In genomic region chr10:100562008-100562672, GRCh38 we compare ENCODE assay signal across 7 cellular contexts. TPM values are rescaled to one million over a fixed set of nuclear protein-coding genes. Genes with fewer than 3 reads are reported as not detected.
A peak's percentile ranks its signal among the peaks of the same experiment; 100 is the strongest.
DNase-seq lines count a peak whose midpoint lies in the region; ATAC-seq and TF ChIP-seq lines count a peak whose summit lies in the region.

No MANE protein-coding gene starts in this region.

- H3K36me3 ChIP-seq in SK-N-SH (replicated peaks in 1 of 2; ENCODE audit: control insufficient read depth in 1 of 2, insufficient read depth in 2 of 2, low read length in 1 of 2) (peaks cover 3 to 5% of the 10 kb centered on the region in 2 experiments), heart right ventricle (peaks cover 0 to 31% (median 0%) of the 10 kb centered on the region in 9 donors)

- no peaks in the 10 kb centered on the region; a peak in 1 of 4 replicates for H3K4me1 ChIP-seq in SK-N-SH (ENCODE audit: control insufficient read depth in 1 of 2, insufficient read depth in 2 of 2, low read depth in 1 of 2, low read length in 1 of 2)
- H3K4me1 ChIP-seq in heart right ventricle: peaks cover 0 to 15% (median 12%) of the 10 kb centered on the region in 9 donors

- H3K4me3 ChIP-seq in SK-N-SH (ENCODE audit: low read depth in 2 of 2, low read length in 1 of 2): no peak overlapping the region; a peak in 1 of 4 replicates
- peak overlapping the region in 5 of 10 donors; percentile 8 to 24 (median 14) for H3K4me3 ChIP-seq in heart right ventricle

- DNase-seq in GM13977 (ENCODE audit: low spot score) (peak; percentile 89), SK-N-SH (peak; percentile 94), heart right ventricle (peak; percentile 17 to 62), retina (peak; percentile 92)
- DNase-seq in activated naive CD8-positive, alpha-beta T cell treated with anti-CD3 and anti-CD28 coated beads, Interleukin-2, amount 10 ng/mL, durations not matched to agents 7 days and 5 days: peak; percentile 88

- H4K20me1 ChIP-seq in SK-N-SH (ENCODE audit: insufficient read depth): no peaks in the 10 kb centered on the region

- H3K9me2 ChIP-seq in SK-N-SH: no peaks in the 10 kb centered on the region

- no peaks in the 10 kb centered on the region for H3K27me3 ChIP-seq in SK-N-SH (ENCODE audit: insufficient read depth)
- peaks cover 6 to 60% (median 56%) of the 10 kb centered on the region in 7 donors for H3K27me3 ChIP-seq in heart right ventricle

- POLR2A ChIA-PET in SK-N-SH (lab: Yijun Ruan, JAX): interaction anchor here (0.7 to 1.7 kb wide), 4 partner anchors 166 to 321 kb away, joined by 3 to 6 read pairs (median 4); no protein-coding TSS in a partner anchor
- POLR2A ChIA-PET in activated naive CD8-positive, alpha-beta T cell treated with anti-CD3 and anti-CD28 coated beads, Interleukin-2, amount 10 ng/mL, durations not matched to agents 7 days and 5 days (lab: Charles Lee): interaction anchor here (1.4 to 2.3 kb wide), 2 partner anchors 27 to 181 kb away, joined by 4 to 12 read pairs; partner anchors contain the start of gene HIF1AN

- in situ Hi-C loops in GM13977 (cut with MboI; ENCODE audit: low pct_unique_long_range_greater_than_20kb, low sequenced_read_pairs, unreplicated experiment): no loop called here

- H3K9me3 ChIP-seq in SK-N-SH (no peaks in the 10 kb centered on the region), heart right ventricle (no peaks in the 10 kb centered on the region)

- TF ChIP-seq CTCF in GM13977 (IDR thresholded peaks at IDR 0.05; ENCODE audit: extremely low read depth, insufficient read depth, missing control alignments) (peak; percentile 95), SK-N-SH (IDR thresholded peaks at IDR 0.05) (peak; percentile 67), heart right ventricle (IDR thresholded peaks at IDR 0.05) (peak; percentile 57 to 88 (median 74))

- no peaks in the 10 kb centered on the region for H3K79me2 ChIP-seq in SK-N-SH (ENCODE audit: insufficient read depth)

- H3K9me3 Mint-ChIP-seq in activated naive CD8-positive, alpha-beta T cell treated with anti-CD3 and anti-CD28 coated beads, Interleukin-2, amount 10 ng/mL, durations not matched to agents 7 days and 5 days: no peaks in the 10 kb centered on the region

- no peak for TF ChIP-seq EP300 in SK-N-SH (IDR thresholded peaks at IDR 0.05; ENCODE audit: borderline replicate concordance in 1 of 2, low read depth in 1 of 2, low read length in 1 of 2)

- H3F3A ChIP-seq in SK-N-SH (replicated peaks; ENCODE audit: insufficient read depth): peaks cover 3% of the 10 kb centered on the region

- CTCF ChIA-PET in SK-N-SH (lab: Yijun Ruan, JAX): interaction anchor here (0.5 to 11.5 kb wide), 89 partner anchors 8 to 490 kb away, joined by 3 to 262 read pairs (median 6); partner anchors contain the start of genes HIF1AN and PAX2

- H3K27ac ChIP-seq in SK-N-SH (ENCODE audit: low read depth in 2 of 2, low read length in 1 of 2) (no peak overlapping the region), heart right ventricle (no peak overlapping the region)

- peaks cover 17% of the 10 kb centered on the region for H3K4me1 Mint-ChIP-seq in activated naive CD8-positive, alpha-beta T cell treated with anti-CD3 and anti-CD28 coated beads, Interleukin-2, amount 10 ng/mL, durations not matched to agents 7 days and 5 days

- peaks cover 41% of the 10 kb centered on the region for H3K27me3 Mint-ChIP-seq in activated naive CD8-positive, alpha-beta T cell treated with anti-CD3 and anti-CD28 coated beads, Interleukin-2, amount 10 ng/mL, durations not matched to agents 7 days and 5 days

- H3K4me3 Mint-ChIP-seq in activated naive CD8-positive, alpha-beta T cell treated with anti-CD3 and anti-CD28 coated beads, Interleukin-2, amount 10 ng/mL, durations not matched to agents 7 days and 5 days: no peak overlapping the region

- no peak overlapping the region for H2AFZ ChIP-seq in SK-N-SH (ENCODE audit: low read depth)

- H3K4me2 ChIP-seq in SK-N-SH: no peak overlapping the region

- no peak overlapping the region for H3K27ac Mint-ChIP-seq in activated naive CD8-positive, alpha-beta T cell treated with anti-CD3 and anti-CD28 coated beads, Interleukin-2, amount 10 ng/mL, durations not matched to agents 7 days and 5 days

- ATAC-seq in HG03175 (IDR thresholded peaks at IDR 0.05; ENCODE audit: unreplicated experiment): peak; percentile 76
- ATAC-seq in activated naive CD8-positive, alpha-beta T cell treated with anti-CD3 and anti-CD28 coated beads, Interleukin-2, amount 10 ng/mL, durations not matched to agents 7 days and 5 days (ENCODE audit: low read depth): peak; percentile 97
- ATAC-seq in heart right ventricle: peak; percentile 72 to 89 (median 84)
- no peak for ATAC-seq in HG03025 (IDR thresholded peaks at IDR 0.05; ENCODE audit: low FRiP score, unreplicated experiment)

- WGBS in SK-N-SH (ENCODE audit: low lambda C conversion rate): 25% methylated on average over 31 of the region's 62 CpGs
- WGBS in heart right ventricle, 2 donors: 5 to 7% methylated on average over 60 to 62 of the region's 62 CpGs

- peak; percentile 97 for TF ChIP-seq RAD21 in SK-N-SH (IDR thresholded peaks at IDR 0.05; ENCODE audit: low read length)

- no peak overlapping the region for H3K9ac ChIP-seq in SK-N-SH

- intact Hi-C loops in heart right ventricle (cut with DNase I): loop anchor here (1.0 to 10.0 kb wide), 8 partner anchors 173 to 325 kb away; partner anchors contain the start of gene PAX2 (in 3 of the 10)

- H3K36me3 Mint-ChIP-seq in activated naive CD8-positive, alpha-beta T cell treated with anti-CD3 and anti-CD28 coated beads, Interleukin-2, amount 10 ng/mL, durations not matched to agents 7 days and 5 days: peaks cover 9% of the 10 kb centered on the region

TF ChIP-seq in SK-N-SH, 30 proteins besides CTCF, POLR2A, EP300 and RAD21 (continues in another document):
- TF ChIP-seq NRF1 (IDR thresholded peaks at IDR 0.05; ENCODE audit: low read depth, low read length): no peak
- peak; percentile 27; the same call in 1 of the 2 replicates for TF ChIP-seq MXI1 (IDR thresholded peaks at IDR 0.05; ENCODE audit: low read depth, low read length)
- no peak for TF ChIP-seq JUND (IDR thresholded peaks at IDR 0.05)
- no peak for TF ChIP-seq RFX5 (IDR thresholded peaks at IDR 0.05; ENCODE audit: low read length)
- no peak for TF ChIP-seq CHD2 (IDR thresholded peaks at IDR 0.05; ENCODE audit: low read length, partially characterized antibody)
- TF ChIP-seq TAF1 (IDR thresholded peaks at IDR 0.05; ENCODE audit: borderline replicate concordance, low read depth, low read length): no peak
- no peak for TF ChIP-seq FOXM1 (IDR thresholded peaks at IDR 0.05; ENCODE audit: low read depth)
- no peak; the same call in 1 of the 2 replicates for TF ChIP-seq FOSL2 (IDR thresholded peaks at IDR 0.05; ENCODE audit: borderline replicate concordance, low read depth)
- no peak for TF ChIP-seq GATA2 (CRISPR knock-in tag; IDR thresholded peaks at IDR 0.05)
- TF ChIP-seq RCOR1 (IDR thresholded peaks at IDR 0.05; ENCODE audit: low read length): peak; percentile 54; the same call in 1 of the 2 replicates
- TF ChIP-seq ELF1 (IDR thresholded peaks at IDR 0.05): peak; percentile 19; the same call in 1 of the 2 replicates
- TF ChIP-seq, protein P1, sequence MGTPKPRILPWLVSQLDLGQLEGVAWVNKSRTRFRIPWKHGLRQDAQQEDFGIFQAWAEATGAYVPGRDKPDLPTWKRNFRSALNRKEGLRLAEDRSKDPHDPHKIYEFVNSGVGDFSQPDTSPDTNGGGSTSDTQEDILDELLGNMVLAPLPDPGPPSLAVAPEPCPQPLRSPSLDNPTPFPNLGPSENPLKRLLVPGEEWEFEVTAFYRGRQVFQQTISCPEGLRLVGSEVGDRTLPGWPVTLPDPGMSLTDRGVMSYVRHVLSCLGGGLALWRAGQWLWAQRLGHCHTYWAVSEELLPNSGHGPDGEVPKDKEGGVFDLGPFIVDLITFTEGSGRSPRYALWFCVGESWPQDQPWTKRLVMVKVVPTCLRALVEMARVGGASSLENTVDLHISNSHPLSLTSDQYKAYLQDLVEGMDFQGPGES (IDR thresholded peaks at IDR 0.05; ENCODE audit: low read depth, low read length): no peak
- TF ChIP-seq FOXJ3 (CRISPR knock-in tag; IDR thresholded peaks at IDR 0.05): peak; percentile 62; the same call in 1 of the 2 replicates
- no peak for TF ChIP-seq MEF2A (IDR thresholded peaks at IDR 0.05; ENCODE audit: borderline replicate concordance, low read depth)

RNA-seq across cellular contexts. Expression of gene HIF1AN, which starts 26.4 kb away (rescaled TPM):
- polyA plus RNA-seq in SK-N-SH (2012; rRNA removed) (8.1 and 11.0 TPM in 2 replicates), heart right ventricle (1 to 10 TPM; 7.1 to 7.2 TPM)
- 8.0 and 10.1 TPM in 2 replicates for polyA plus RNA-seq in SK-N-SH (2012; cell fraction: cytosol; rRNA removed)
- polyA plus RNA-seq in SK-N-SH (2012; cell fraction: nucleus; rRNA removed): 13.2 and 20.0 TPM in 2 replicates
- total RNA-seq in activated naive CD8-positive, alpha-beta T cell treated with anti-CD3 and anti-CD28 coated beads, Interleukin-2, amount 10 ng/mL, durations not matched to agents 7 days and 5 days: 10 to 100 TPM; 52.3 to 56.4 TPM
- total RNA-seq in heart right ventricle: 10 to 100 TPM; 40.9 to 66.8 (median 50.4) TPM

RNA-seq across cellular contexts. Expression of gene NDUFB8, which starts 32.5 kb away (rescaled TPM):
- polyA plus RNA-seq in SK-N-SH (2012; rRNA removed) (340 and 368 TPM in 2 replicates), heart right ventricle (100 to 1,000 TPM; 750 to 915 TPM)
- 246 and 295 TPM in 2 replicates for polyA plus RNA-seq in SK-N-SH (2012; cell fraction: cytosol; rRNA removed)
- 159 and 228 TPM in 2 replicates for polyA plus RNA-seq in SK-N-SH (2012; cell fraction: nucleus; rRNA removed)
- 100 to 1,000 TPM; 245 to 269 TPM for total RNA-seq in activated naive CD8-positive, alpha-beta T cell treated with anti-CD3 and anti-CD28 coated beads, Interleukin-2, amount 10 ng/mL, durations not matched to agents 7 days and 5 days
- total RNA-seq in heart right ventricle: 100 to 1,000 TPM; 321 to 498 (median 422) TPM

RNA-seq across cellular contexts. Expression of gene SEC31B, which starts 42.5 kb away (rescaled TPM):
- 8.8 and 15.5 TPM in 2 replicates for polyA plus RNA-seq in SK-N-SH (2012; rRNA removed)
- 1.3 and 1.4 TPM in 2 replicates for polyA plus RNA-seq in SK-N-SH (2012; cell fraction: cytosol; rRNA removed)
- 99.1 and 129 TPM in 2 replicates for polyA plus RNA-seq in SK-N-SH (2012; cell fraction: nucleus; rRNA removed)
- total RNA-seq in activated naive CD8-positive, alpha-beta T cell treated with anti-CD3 and anti-CD28 coated beads, Interleukin-2, amount 10 ng/mL, durations not matched to agents 7 days and 5 days: 100 to 1,000 TPM; 156 to 168 TPM
- total RNA-seq in heart right ventricle: 10 to 100 TPM in 1 of 10 donors, 1 to 10 TPM in 9; 6.7 to 10.6 (median 8.3) TPM
- polyA plus RNA-seq in heart right ventricle: 10 to 100 TPM in 1 of 2 donors, 1 to 10 TPM in 1; 2.7 to 28.2 TPM

Comparison
In these comparisons a context has a peak if more than half of its experiments do, and no peak if none do; other contexts are left out.
1. DNase-seq: peak in every context shown above with its lines; median percentile 94 in SK-N-SH; 92 in retina; 89 in GM13977; 88 in activated naive CD8-positive, alpha-beta T cell treated with anti-CD3 and anti-CD28 coated beads, Interleukin-2, amount 10 ng/mL, durations not matched to agents 7 days and 5 days; 40 in heart right ventricle.
2. RNA of gene SEC31B, which starts 42.5 kb away (total RNA-seq): 156 to 168 TPM in activated naive CD8-positive, alpha-beta T cell treated with anti-CD3 and anti-CD28 coated beads, Interleukin-2, amount 10 ng/mL, durations not matched to agents 7 days and 5 days; 6.7 to 10.6 TPM in heart right ventricle; every median in the first group is over 10 times any median in the second.
3. Peak in every context shown above with its lines, with median percentiles within 50 percentile points of each other: CTCF ChIP-seq.